ENCODE assay signal across 1 cellular context in genomic region chr6:28743271-28743789, GRCh38.
TF ChIP-seq lines count a peak whose summit lies in the region.

No MANE protein-coding gene starts in this region.

TF ChIP-seq in GM23338, 12 proteins besides CTCF, POLR2A, EP300 and RAD21 (continued from another document):
- TF ChIP-seq ZNF462 (CRISPR knock-in tag; IDR thresholded peaks at IDR 0.05), result no peak
- no peak for TF ChIP-seq EZH2phosphoT487 (IDR thresholded peaks at IDR 0.05; ENCODE audit: unreplicated experiment)
- no peak for TF ChIP-seq ZNF114 (CRISPR knock-in tag; IDR thresholded peaks at IDR 0.05)
- no peak for TF ChIP-seq REST (IDR thresholded peaks at IDR 0.05; ENCODE audit: unreplicated experiment)
- TF ChIP-seq ETS1 (IDR thresholded peaks at IDR 0.05), result no peak
- TF ChIP-seq CREB1 (CRISPR knock-in tag; IDR thresholded peaks at IDR 0.05; ENCODE audit: low read depth), result no peak
- no peak for TF ChIP-seq NANOG (IDR thresholded peaks at IDR 0.05; ENCODE audit: borderline replicate concordance)
